8 cellular contexts compared by ENCODE assay signal in genomic region chr10:132337019-132337418, GRCh38. TPM values are rescaled to one million over a fixed set of nuclear protein-coding genes. Genes with fewer than 3 reads are reported as not detected.
DNase-seq lines count a peak whose midpoint lies in the region; ATAC-seq and TF ChIP-seq lines count a peak whose summit lies in the region.

No MANE protein-coding gene starts in this region.

- peak overlapping the region in 9 of 10 experiments; percentile 17 to 58 (median 38); a peak in 12 of 20 replicates for H3K4me3 ChIP-seq in BLaER1 treated with 17β-estradiol and CSF1 and Interleukin-3, amounts not matched to agents 10 nM and 100 nM
- H3K4me3 ChIP-seq in IMR-90 (ENCODE audit: insufficient read depth, low read depth, low read length) (no peak overlapping the region), muscle layer of duodenum (ENCODE audit: low read depth in 1 of 2, low read length in 2 of 2) (peak overlapping the region; percentile 62 to 70)

- POLR2A ChIA-PET in IMR-90 (lab: Charles Lee; ENCODE audit: unreplicated experiment) = interaction anchor here (0.6 kb wide), 1 partner anchor 72 kb away, joined by 3 read pairs; no protein-coding TSS in a partner anchor

- peaks cover 0 to 7% of the 10 kb centered on the region in 2 experiments; a peak in 2 of 4 replicates for H3K79me1 ChIP-seq in IMR-90 (ENCODE audit: low read depth in 1 of 2, low read length in 2 of 2)

- H2BK15ac ChIP-seq in IMR-90 (ENCODE audit: low read depth, low read length) = no peak overlapping the region

- dilution Hi-C loops in IMR-90 (cut with HindIII; ENCODE audit: low sequenced_read_pairs, unreplicated experiment) = loop anchor here (25.0 kb wide), 1 partner anchor 100 kb away; no protein-coding TSS in a partner anchor

- DNase-seq in IMR-90 (no peak), activated gamma-delta T cell (lab: John Stamatoyannopoulos, UW) (no peak), NCI-H510A (lab: John Stamatoyannopoulos, UW) (no peak)
- no peak for DNase-seq in central memory CD8-positive, alpha-beta T cell (ENCODE audit: low spot score in 2 of 2)
- no peak for DNase-seq in stimulated activated CD4-positive, alpha-beta T cell treated with anti-CD3 and anti-CD28 coated beads, Interleukin-2, amount 100 ng/mL, for 48 hours

- no peak overlapping the region for H2BK20ac ChIP-seq in IMR-90 (ENCODE audit: low read depth, low read length)

- no peak overlapping the region for H3K14ac ChIP-seq in IMR-90 (replicated peaks; ENCODE audit: low read depth, low read length)

- no TSS peak for BruUV-seq in IMR-90 (replicated peaks; lab: Mats Ljungman, UMichigan)

- in situ Hi-C loops in IMR-90 (cut with MboI; ENCODE audit: low sequenced_read_pairs) = no loop called here

- H3K9ac ChIP-seq in BLaER1 treated with 17β-estradiol and CSF1 and Interleukin-3, amounts not matched to agents 10 nM and 100 nM = peak overlapping the region; percentile 7 to 71 (median 62); a peak in 20 of 22 replicates
- H3K9ac ChIP-seq in IMR-90 (ENCODE audit: low read depth, low read length) = peak overlapping the region; percentile 29; the same call in 1 of the 2 replicates

- no peak overlapping the region for H2BK5ac ChIP-seq in IMR-90 (ENCODE audit: low read depth, low read length, poor library complexity, severe bottlenecking)

- peak overlapping the region; percentile 89 for H3K27ac Mint-ChIP-seq in central memory CD8-positive, alpha-beta T cell (ENCODE audit: low read depth)

- peaks cover 32 to 49% (median 42%) of the 10 kb centered on the region in 10 experiments for H3K4me1 ChIP-seq in BLaER1 treated with 17β-estradiol and CSF1 and Interleukin-3, amounts not matched to agents 10 nM and 100 nM
- no peaks in the 10 kb centered on the region; the same call in 1 of the 2 replicates for H3K4me1 ChIP-seq in IMR-90 (ENCODE audit: control insufficient read depth, insufficient read depth, low read length)
- peaks cover 0 to 11% of the 10 kb centered on the region in 2 donors for H3K4me1 ChIP-seq in muscle layer of duodenum (ENCODE audit: control insufficient read depth in 1 of 2, insufficient read depth in 2 of 2, low read length in 2 of 2)

- WGBS in IMR-90 (ENCODE audit: extremely low coverage in 2 of 2, insufficient read length in 1 of 2), 2 experiments = 82% methylated on average over 10 of the region's 14 CpGs; no CpG with 5 or more reads in 1 of the 2 experiments

- H2BK120ac ChIP-seq in IMR-90 (ENCODE audit: low read depth, low read length) = no peak overlapping the region

- no peaks in the 10 kb centered on the region for H3K9me3 Mint-ChIP-seq in central memory CD8-positive, alpha-beta T cell

- TF ChIP-seq POLR2A in IMR-90 (IDR thresholded peaks at IDR 0.05; ENCODE audit: low read depth, low read length) = no peak

- H3K27ac ChIP-seq in BLaER1 treated with 17β-estradiol and CSF1 and Interleukin-3, amounts not matched to agents 10 nM and 100 nM = peak overlapping the region in 6 of 11 experiments; percentile 24 to 54 (median 39); a peak in 8 of 22 replicates
- H3K27ac ChIP-seq in IMR-90 (ENCODE audit: insufficient read depth, low read length) (no peak overlapping the region), muscle layer of duodenum (ENCODE audit: low read length) (peak overlapping the region; percentile 61)

- no peak overlapping the region for H3K23ac ChIP-seq in IMR-90 (ENCODE audit: low read depth, low read length)

- H3K27me3 ChIP-seq in BLaER1 treated with 17β-estradiol and CSF1 and Interleukin-3, amounts not matched to agents 10 nM and 100 nM = no peaks in the 10 kb centered on the region; a peak in 1 of 22 replicates
- H3K27me3 ChIP-seq in IMR-90 (ENCODE audit: control insufficient read depth, insufficient read depth, low read length) (no peaks in the 10 kb centered on the region), muscle layer of duodenum (ENCODE audit: low read depth, low read length) (no peaks in the 10 kb centered on the region)

- peaks cover 10% of the 10 kb centered on the region for H3K36me3 Mint-ChIP-seq in central memory CD8-positive, alpha-beta T cell (ENCODE audit: insufficient read depth)

- H3K9me1 ChIP-seq in IMR-90 (ENCODE audit: insufficient read depth, low read length) = no peaks in the 10 kb centered on the region

- no peak overlapping the region for H3K18ac ChIP-seq in IMR-90 (ENCODE audit: low read depth, low read length)

- peak overlapping the region; percentile 59 to 88 (median 76) for H3K4me2 ChIP-seq in BLaER1 treated with 17β-estradiol and CSF1 and Interleukin-3, amounts not matched to agents 10 nM and 100 nM
- H3K4me2 ChIP-seq in IMR-90 (ENCODE audit: low read depth, low read length) = no peak overlapping the region

- TF ChIP-seq RAD21 in IMR-90 (IDR thresholded peaks at IDR 0.05; ENCODE audit: low read length) = no peak

- H3K4ac ChIP-seq in IMR-90 (ENCODE audit: low read depth, low read length) = 0 out of 2 replicates have a peak overlapping the region, but pooled peaks have one; percentile 9

- no peak for TF ChIP-seq CTCF in IMR-90 (conservative IDR thresholded peaks at IDR 0.05; ENCODE audit: low read depth, low read length)

- no peak overlapping the region for H4K8ac ChIP-seq in IMR-90 (ENCODE audit: low read depth in 2 of 2, low read length in 2 of 2)

- peaks cover 23% of the 10 kb centered on the region for H3K4me1 Mint-ChIP-seq in central memory CD8-positive, alpha-beta T cell

- H3K36me3 ChIP-seq in BLaER1 treated with 17β-estradiol and CSF1 and Interleukin-3, amounts not matched to agents 10 nM and 100 nM = peaks cover 0 to 38% (median 17%) of the 10 kb centered on the region in 11 experiments; a peak in 14 of 22 replicates
- peaks cover 17% of the 10 kb centered on the region for H3K36me3 ChIP-seq in IMR-90 (ENCODE audit: control insufficient read depth, insufficient read depth, low read length)
- peaks cover 0 to 4% of the 10 kb centered on the region in 2 donors for H3K36me3 ChIP-seq in muscle layer of duodenum (ENCODE audit: control insufficient read depth in 1 of 2, insufficient read depth in 2 of 2, low read length in 2 of 2)

- peak overlapping the region; percentile 79 for H3K4me3 Mint-ChIP-seq in central memory CD8-positive, alpha-beta T cell

- H3K9me3 ChIP-seq in BLaER1 treated with 17β-estradiol and CSF1 and Interleukin-3, amounts not matched to agents 10 nM and 100 nM (replicated peaks in 1 of 11) = peaks cover 0 to 6% (median 3%) of the 10 kb centered on the region in 11 experiments; a peak in 13 of 22 replicates
- H3K9me3 ChIP-seq in IMR-90 (ENCODE audit: control insufficient read depth, insufficient read depth, low read length) (no peaks in the 10 kb centered on the region), muscle layer of duodenum (ENCODE audit: control insufficient read depth in 1 of 2, low read length in 2 of 2) (no peaks in the 10 kb centered on the region)

- peak overlapping the region; percentile 51 for H2AFZ ChIP-seq in IMR-90 (replicated peaks; ENCODE audit: low read length, poor library complexity)

- H4K20me1 ChIP-seq in BLaER1 treated with 17β-estradiol and CSF1 and Interleukin-3, amounts not matched to agents 10 nM and 100 nM = no peaks in the 10 kb centered on the region
- no peaks in the 10 kb centered on the region for H4K20me1 ChIP-seq in IMR-90 (ENCODE audit: insufficient read depth, low read length)

- H3K56ac ChIP-seq in IMR-90 (ENCODE audit: extremely low read depth, insufficient read depth, low read length) = no peak overlapping the region

- H2AK9ac ChIP-seq in IMR-90 (replicated peaks; ENCODE audit: low read depth, low read length, poor library complexity) = no peak overlapping the region

- intact Hi-C loops in IMR-90 (cut with micrococcal nuclease) = no loop called here

- H4K91ac ChIP-seq in IMR-90 (ENCODE audit: insufficient read depth, low read depth, low read length) = no peak overlapping the region

- H2AK5ac ChIP-seq in IMR-90 (ENCODE audit: low read depth, low read length) = no peak overlapping the region

- H4K5ac ChIP-seq in IMR-90 (ENCODE audit: low read depth, low read length) = no peak overlapping the region

- H3K27me3 Mint-ChIP-seq in central memory CD8-positive, alpha-beta T cell = no peaks in the 10 kb centered on the region

- ATAC-seq in IMR-90 (ENCODE audit: low read depth) (no peak), GM19035 (IDR thresholded peaks at IDR 0.05; ENCODE audit: unreplicated experiment) (no peak)
- no peak for ATAC-seq in central memory CD8-positive, alpha-beta T cell (replicated peaks; ENCODE audit: extremely low read depth, poor library complexity, severe bottlenecking)

- CTCF ChIA-PET in IMR-90 (lab: Yijun Ruan, JAX) = no interaction called here

TF ChIP-seq in IMR-90, 13 proteins besides CTCF, POLR2A, EP300 and RAD21:
- TF ChIP-seq ELK1 (IDR thresholded peaks at IDR 0.05; ENCODE audit: borderline replicate concordance, low read depth, low read length) = no peak

RNA-seq across cellular contexts. Expression of gene LRRC27, which starts 5.0 kb away (rescaled TPM):
- total RNA-seq in IMR-90 (2012; rRNA removed) = 3.6 and 3.8 TPM in 2 replicates
- polyA plus RNA-seq in IMR-90 (2012; rRNA removed) = 5.0 and 5.3 TPM in 2 replicates
- 2.7 and 5.5 TPM in 2 replicates for polyA plus RNA-seq in IMR-90 (2012; cell fraction: cytosol; rRNA removed)
- 30.8 and 31.9 TPM in 2 replicates for polyA plus RNA-seq in IMR-90 (2012; cell fraction: nucleus; rRNA removed; ENCODE audit: low replicate concordance)

RNA-seq across cellular contexts. Expression of gene STK32C, which starts 29.3 kb away (rescaled TPM):
- total RNA-seq in IMR-90 (2012; rRNA removed) = 5.0 TPM in 2 replicates
- 8.3 and 9.0 TPM in 2 replicates for polyA plus RNA-seq in IMR-90 (2012; rRNA removed)
- polyA plus RNA-seq in IMR-90 (2012; cell fraction: cytosol; rRNA removed) = 10.5 and 10.6 TPM in 2 replicates
- polyA plus RNA-seq in IMR-90 (2012; cell fraction: nucleus; rRNA removed; ENCODE audit: low replicate concordance) = 5.9 and 10.3 TPM in 2 replicates

RNA-seq across cellular contexts. Expression of gene PWWP2B, which starts 60.0 kb away (rescaled TPM):
- 1.9 and 2.2 TPM in 2 replicates for total RNA-seq in IMR-90 (2012; rRNA removed)
- 1.7 and 2.1 TPM in 2 replicates for polyA plus RNA-seq in IMR-90 (2012; rRNA removed)
- polyA plus RNA-seq in IMR-90 (2012; cell fraction: cytosol; rRNA removed) = 2.2 and 3.6 TPM in 2 replicates
- 1.8 and 4.6 TPM in 2 replicates for polyA plus RNA-seq in IMR-90 (2012; cell fraction: nucleus; rRNA removed; ENCODE audit: low replicate concordance)
